ENCODE assay signal across 7 cellular contexts in genomic region chr10:36066102-36066501, GRCh38.
"Had no signal": no experiment of that assay in that cellular context is flagged by ENCODE, and none has a peak within 500 bp of the region (broad histone marks: within the 10 kb centered on the region; RNA-seq: fewer than 3 reads in every experiment).

No MANE protein-coding gene starts in this region.

- FAIRE-seq: H1, H54, HTR-8/SVneo had no signal

- DNase-seq: H9, HCEC 1CT, IMR-90 had no signal

- ATAC-seq: GM23338 had no signal

- H2AFZ ChIP-seq: GM23338 had no signal

- H3K4me2 ChIP-seq: GM23338 had no signal

- H3K4me3 ChIP-seq: GM23338 had no signal
